ENCODE assay signal across 9 cellular contexts in the genomic region with DNA sequence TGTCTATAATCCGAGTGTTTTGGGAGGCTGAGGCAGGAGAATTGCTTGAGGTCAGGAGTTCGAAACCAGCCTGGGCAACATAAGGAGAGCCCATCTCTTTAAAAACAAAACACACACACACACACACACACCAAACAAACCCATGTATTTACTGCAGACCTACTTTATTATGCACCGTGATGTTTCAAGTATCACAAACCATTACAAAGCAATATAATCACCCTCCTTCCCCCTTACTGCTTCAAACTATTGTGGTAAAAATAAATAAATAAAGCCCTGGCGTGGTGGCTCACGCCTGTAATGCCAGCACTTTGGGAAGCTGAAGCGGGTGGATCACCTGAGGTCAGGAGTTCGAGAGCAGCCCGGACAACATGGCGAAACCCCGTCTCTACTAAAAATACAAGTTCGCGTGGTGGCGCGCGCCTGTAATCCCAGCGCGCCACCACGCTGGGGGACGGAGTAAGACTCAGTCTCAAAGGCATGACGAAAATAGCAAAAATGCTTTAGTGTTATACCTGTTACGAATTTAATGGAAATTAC. TPM values are rescaled to one million over a fixed set of nuclear protein-coding genes. Genes with fewer than 3 reads are reported as not detected.
DNase-seq lines count a peak whose midpoint lies in the region; ATAC-seq and TF ChIP-seq lines count a peak whose summit lies in the region.
"Had no signal": no experiment of that assay in that cellular context is flagged by ENCODE, and none has a peak within 500 bp of the region (broad histone marks: within the 10 kb centered on the region; RNA-seq: fewer than 3 reads in every experiment).

No MANE protein-coding gene starts in this region.

- H3K27me3 ChIP-seq in CD4-positive, alpha-beta T cell (ENCODE audit: control insufficient read depth, insufficient read depth, low read length) = no peaks in the 10 kb centered on the region
- no peaks in the 10 kb centered on the region for H3K27me3 ChIP-seq in MG63
- no peaks in the 10 kb centered on the region for H3K27me3 ChIP-seq in dorsolateral prefrontal cortex

- ATAC-seq in CD4-positive, alpha-beta T cell (ENCODE audit: poor library complexity) = no peak
- ATAC-seq in HG03280 (IDR thresholded peaks at IDR 0.05; ENCODE audit: unreplicated experiment) = no peak

- peaks cover 11% of the 10 kb centered on the region for H3K9me3 Mint-ChIP-seq in CD4-positive, alpha-beta T cell
- H3K9me3 Mint-ChIP-seq in nephron progenitor cell = no peaks in the 10 kb centered on the region

- H3K27ac ChIP-seq in CD4-positive, alpha-beta T cell (ENCODE audit: low read depth, low read length) = no peak overlapping the region
- H3K27ac ChIP-seq in dorsolateral prefrontal cortex = peak overlapping the region in 24 of 59 donors; percentile 76 to 99 (median 96)

- CTCF ChIA-PET in CD4-positive, alpha-beta T cell (lab: Charles Lee) = interaction anchor here (0.6 kb wide), 1 partner anchor 11 kb away, joined by 4 read pairs; no protein-coding TSS in a partner anchor

- no peak for TF ChIP-seq CTCF in CD4-positive, alpha-beta T cell (IDR thresholded peaks at IDR 0.05)
- no peak for TF ChIP-seq CTCF in dorsolateral prefrontal cortex (IDR thresholded peaks at IDR 0.05 in 54 of 56, conservative IDR thresholded peaks at IDR 0.05 in 2 of 56; ENCODE audit: low read depth in 1 of 56, partially characterized antibody in 56 of 56)
- no peak for TF ChIP-seq CTCF in nephron progenitor cell (IDR thresholded peaks at IDR 0.05)

- H3K4me3 ChIP-seq in MG63 = peak overlapping the region; percentile 74
- H3K4me3 ChIP-seq in dorsolateral prefrontal cortex = peak overlapping the region in 58 of 59 donors; percentile 62 to 100 (median 96)

- H3K36me3 Mint-ChIP-seq in CD4-positive, alpha-beta T cell (ENCODE audit: low read depth) = peaks cover 40% of the 10 kb centered on the region
- peaks cover 9% of the 10 kb centered on the region for H3K36me3 Mint-ChIP-seq in nephron progenitor cell (ENCODE audit: low read depth)

- H3K4me1 Mint-ChIP-seq in CD4-positive, alpha-beta T cell (ENCODE audit: low read depth) = peaks cover 35% of the 10 kb centered on the region
- H3K4me1 Mint-ChIP-seq in nephron progenitor cell = peaks cover 51% of the 10 kb centered on the region

- DNase-seq in CD4-positive, alpha-beta T cell = no peak
- DNase-seq in MG63 = no peak
- DNase-seq in dorsolateral prefrontal cortex = no peak
- DNase-seq in nephron progenitor cell = no peak
- DNase-seq in A172 (ENCODE audit: low spot score) = no peak
- DNase-seq in activated CD4-positive, alpha-beta T cell treated with anti-CD3 and anti-CD28 coated beads for 48 hours = no peak
- DNase-seq in hippocampal formation (lab: John Stamatoyannopoulos, UW) = no peak
- DNase-seq: GOT3 had no signal

- H3K9me3 ChIP-seq in CD4-positive, alpha-beta T cell (ENCODE audit: control insufficient read depth, low read length) = peaks cover 5% of the 10 kb centered on the region
- no peaks in the 10 kb centered on the region for H3K9me3 ChIP-seq in MG63

- POLR2A ChIA-PET in CD4-positive, alpha-beta T cell (lab: Charles Lee) = interaction anchor here (0.8 to 13.7 kb wide), 15 partner anchors 17 to 772 kb away, joined by 3 to 1427 read pairs (median 23); a partner anchor contains a TSS

- H3K27ac Mint-ChIP-seq in CD4-positive, alpha-beta T cell = peak overlapping the region; percentile 60
- H3K27ac Mint-ChIP-seq in nephron progenitor cell = no peak overlapping the region

- intact Hi-C loops in CD4-positive, alpha-beta T cell (cut with DNase I, micrococcal nuclease) = loop anchor here (2.0 to 10.0 kb wide), 2 partner anchors 14 to 80 kb away; no protein-coding TSS in a partner anchor
- intact Hi-C loops in dorsolateral prefrontal cortex (cut with DNase I) = loop anchor here (2.0 to 10.0 kb wide), 2 partner anchors 18 to 180 kb away; a partner anchor contains a TSS

- H3K4me3 Mint-ChIP-seq in CD4-positive, alpha-beta T cell = peak overlapping the region; percentile 100
- H3K4me3 Mint-ChIP-seq in nephron progenitor cell = peak overlapping the region; percentile 99

- no peaks in the 10 kb centered on the region for H3K27me3 Mint-ChIP-seq in CD4-positive, alpha-beta T cell
- H3K27me3 Mint-ChIP-seq in nephron progenitor cell (ENCODE audit: low read depth, poor library complexity) = peaks cover 10% of the 10 kb centered on the region

- peaks cover 5% of the 10 kb centered on the region; the same call in 1 of the 2 replicates for H3K36me3 ChIP-seq in MG63

RNA-seq across cellular contexts. Expression of a gene that starts 1.5 kb away (rescaled TPM):
- total RNA-seq in CD4-positive, alpha-beta T cell = 10 to 100 TPM; 67.3 to 68.3 TPM
- total RNA-seq in MG63 (2014; rRNA removed; shearing (Covaris generic); ENCODE audit: low replicate concordance) = 29.2 and 37.5 TPM in 2 replicates
- total RNA-seq in dorsolateral prefrontal cortex = 10 to 100 TPM; 12.9 to 35.3 (median 26.6) TPM
- 44.7 and 50.0 TPM in 2 replicates for total RNA-seq in A172 (2014; rRNA removed; shearing (Covaris generic))

RNA-seq across cellular contexts. Expression of a gene that starts 22.0 kb away (rescaled TPM):
- total RNA-seq in CD4-positive, alpha-beta T cell = under 1 TPM; 0.08 to 0.11 TPM
- not detected in 2 replicates for total RNA-seq in MG63 (2014; rRNA removed; shearing (Covaris generic); ENCODE audit: low replicate concordance)
- 10 to 100 TPM in 3 of 120 experiments, 1 to 10 TPM in 117; 1.0 to 12.1 (median 4.6) TPM for total RNA-seq in dorsolateral prefrontal cortex
- total RNA-seq in A172 (2014; rRNA removed; shearing (Covaris generic)) = not detected in 2 replicates

RNA-seq across cellular contexts. Expression of a gene that starts 37.4 kb away (rescaled TPM):
- 10 to 100 TPM; 15.0 to 15.8 TPM for total RNA-seq in CD4-positive, alpha-beta T cell
- total RNA-seq in MG63 (2014; rRNA removed; shearing (Covaris generic); ENCODE audit: low replicate concordance) = 0.40 and 2.3 TPM in 2 replicates
- 10 to 100 TPM; 23.2 to 39.9 (median 31.0) TPM for total RNA-seq in dorsolateral prefrontal cortex
- 3.7 and 3.9 TPM in 2 replicates for total RNA-seq in A172 (2014; rRNA removed; shearing (Covaris generic))
